ENCODE assay signal across 24 cellular contexts in the genomic region with DNA sequence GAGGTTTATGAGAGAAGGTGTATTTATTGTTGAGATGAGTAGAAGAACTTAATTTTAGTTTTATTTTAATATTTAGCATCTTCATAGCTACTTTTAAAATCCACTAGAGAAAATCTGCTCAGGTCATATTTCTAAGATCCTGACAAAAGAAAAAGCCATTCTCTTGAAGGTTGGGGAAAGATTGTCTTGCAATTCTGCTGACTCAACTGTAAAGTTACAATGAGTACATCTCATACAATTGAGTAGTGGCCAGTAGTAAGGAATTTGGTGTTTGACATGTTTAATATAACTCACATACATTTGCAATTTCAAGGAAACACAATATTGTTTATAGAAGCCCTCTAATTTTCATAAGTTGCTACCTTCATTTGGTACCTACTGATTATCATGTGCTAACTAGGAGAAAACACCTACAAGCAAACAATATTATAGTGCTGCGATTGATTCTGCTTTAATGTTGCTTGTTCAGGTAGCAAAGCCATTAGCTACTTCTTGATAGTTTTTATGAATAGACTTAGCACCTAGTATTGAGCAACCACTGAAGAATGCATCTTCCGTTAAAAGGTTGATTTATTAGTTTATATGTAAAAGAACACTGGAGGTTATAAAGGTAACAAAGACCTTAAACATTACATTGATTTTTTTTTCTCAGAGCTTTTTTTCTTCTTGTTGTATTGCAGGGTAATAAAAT.
"Had no signal": no experiment of that assay in that cellular context is flagged by ENCODE, and none has a peak within 500 bp of the region (broad histone marks: within the 10 kb centered on the region; RNA-seq: fewer than 3 reads in every experiment).

No MANE protein-coding gene starts in this region.

- DNase-seq: cortex of kidney; effector memory CD8-positive, alpha-beta T cell; erythroblast; esophagus squamous epithelium; foreskin melanocyte; glutamatergic neuron; heart right ventricle; hippocampal formation; islet precursor cell; kidney glomerular epithelial cell; left ventricle myocardium superior; lower lobe of right lung; naive thymus-derived CD8-positive, alpha-beta T cell; nephron progenitor cell; nucleus accumbens; psoas muscle; sigmoid colon; spleen; stimulated activated naive B cell treated with anti-CD40 and anti-IgM and Interleukin-4, amounts not matched to agents 10 μg/mL and 1 μg/mL and 100 μg/mL, for 72 hours; upper lobe of right lung; uterus had no signal

- H3K27me3 ChIP-seq: esophagus squamous epithelium, heart right ventricle, sigmoid colon, spleen, tibial nerve, upper lobe of right lung, uterus had no signal

- H3K36me3 ChIP-seq: esophagus squamous epithelium, heart right ventricle, lower lobe of right lung, sigmoid colon, spleen, thoracic aorta, tibial nerve, upper lobe of right lung, uterus had no signal

- H3K4me3 ChIP-seq: esophagus squamous epithelium, heart right ventricle, lower lobe of right lung, psoas muscle, sigmoid colon, spleen, thoracic aorta, tibial nerve, upper lobe of right lung, uterus had no signal

- FAIRE-seq: endometrium had no signal

- H3K4me1 ChIP-seq: esophagus squamous epithelium, heart right ventricle, lower lobe of right lung, psoas muscle, sigmoid colon, spleen, tibial nerve, upper lobe of right lung, uterus had no signal

- H3K27ac ChIP-seq: esophagus squamous epithelium, heart right ventricle, lower lobe of right lung, psoas muscle, sigmoid colon, spleen, thoracic aorta, tibial nerve, upper lobe of right lung, uterus had no signal

- ATAC-seq: effector memory CD8-positive, alpha-beta T cell; heart right ventricle; left ventricle myocardium superior; lower lobe of right lung; naive thymus-derived CD8-positive, alpha-beta T cell; psoas muscle; stimulated activated naive B cell treated with anti-CD40 and anti-IgM and Interleukin-4, amounts not matched to agents 10 μg/mL and 1 μg/mL and 100 μg/mL, for 72 hours; upper lobe of right lung had no signal

- H3K9me3 ChIP-seq: esophagus squamous epithelium, heart right ventricle, lower lobe of right lung, psoas muscle, sigmoid colon, thoracic aorta, tibial nerve, upper lobe of right lung, uterus had no signal
